1 cellular context compared by ENCODE assay signal in genomic region chr7:111750168-111750715, GRCh38.
TF ChIP-seq lines count a peak whose summit lies in the region.

No MANE protein-coding gene starts in this region.

TF ChIP-seq in GM12878, 131 proteins besides CTCF, POLR2A, EP300 and RAD21 (continued from another document):
- no peak for TF ChIP-seq CBX3 (IDR thresholded peaks at IDR 0.05; ENCODE audit: borderline replicate concordance, low read depth)
- TF ChIP-seq SP1 (IDR thresholded peaks at IDR 0.05; ENCODE audit: low read depth, low read length), result no peak
